8 cellular contexts compared by ENCODE assay signal in genomic region chr16:31876955-31877828, GRCh38. TPM values are rescaled to one million over a fixed set of nuclear protein-coding genes. Genes with fewer than 3 reads are reported as not detected.
DNase-seq lines count a peak whose midpoint lies in the region; ATAC-seq and TF ChIP-seq lines count a peak whose summit lies in the region.

No MANE protein-coding gene starts in this region.

- peak overlapping the region; percentile 95 for H3K4me3 Mint-ChIP-seq in central memory CD8-positive, alpha-beta T cell
- H3K4me3 Mint-ChIP-seq in nephron progenitor cell = peak overlapping the region; percentile 15

- H3K27me3 ChIP-seq in Panc1 (ENCODE audit: control insufficient read depth, insufficient read depth, low read length) = no peaks in the 10 kb centered on the region

- peaks cover 40% of the 10 kb centered on the region for H3K36me3 Mint-ChIP-seq in central memory CD8-positive, alpha-beta T cell (ENCODE audit: insufficient read depth)
- peaks cover 67% of the 10 kb centered on the region for H3K36me3 Mint-ChIP-seq in nephron progenitor cell (ENCODE audit: low read depth)

- ATAC-seq in HG02870 (IDR thresholded peaks at IDR 0.05; ENCODE audit: unreplicated experiment) (peak; percentile 60), Panc1 (peak; percentile 37), GM21367 (IDR thresholded peaks at IDR 0.05; ENCODE audit: unreplicated experiment) (no peak)
- peak; percentile 51 for ATAC-seq in central memory CD8-positive, alpha-beta T cell (replicated peaks; ENCODE audit: extremely low read depth, poor library complexity, severe bottlenecking)

- peaks cover 3% of the 10 kb centered on the region for H3K36me3 ChIP-seq in Panc1 (ENCODE audit: control insufficient read depth, insufficient read depth, low read length)

- H3K9me3 Mint-ChIP-seq in central memory CD8-positive, alpha-beta T cell = no peaks in the 10 kb centered on the region
- H3K9me3 Mint-ChIP-seq in nephron progenitor cell = peaks cover 48% of the 10 kb centered on the region

- peak; percentile 63 for DNase-seq in activated T-cell treated with anti-CD3 and anti-CD28 coated beads for 24 hours (ENCODE audit: low read depth)
- no peak for DNase-seq in activated T-cell treated with anti-CD3 and anti-CD28 coated beads, Interleukin-2, amount 50 U/mL, for 1 hour
- peak; percentile 58 for DNase-seq in Panc1 (ENCODE audit: low read depth, low spot score)
- peak in 1 of 2 donors; percentile 32 for DNase-seq in central memory CD8-positive, alpha-beta T cell (ENCODE audit: low spot score in 2 of 2)
- DNase-seq in nephron progenitor cell = no peak
- DNase-seq in KBM-7 = no peak

- H3K4me1 Mint-ChIP-seq in central memory CD8-positive, alpha-beta T cell = peaks cover 77% of the 10 kb centered on the region
- peaks cover 38% of the 10 kb centered on the region for H3K4me1 Mint-ChIP-seq in nephron progenitor cell

- no peak for TF ChIP-seq CTCF in Panc1 (IDR thresholded peaks at IDR 0.05)
- no peak for TF ChIP-seq CTCF in nephron progenitor cell (IDR thresholded peaks at IDR 0.05)

- H3K27ac Mint-ChIP-seq in central memory CD8-positive, alpha-beta T cell (ENCODE audit: low read depth) = peak overlapping the region; percentile 99
- peak overlapping the region; percentile 53 for H3K27ac Mint-ChIP-seq in nephron progenitor cell

- H3K27ac ChIP-seq in Panc1 (ENCODE audit: low read length) = peak overlapping the region; percentile 40

- intact Hi-C loops in Panc1 (cut with micrococcal nuclease; ENCODE audit: unreplicated experiment) = no loop called here

- BruUV-seq in Panc1 (replicated peaks; lab: Mats Ljungman, UMichigan) = no TSS peak

- H3K9me3 ChIP-seq in Panc1 (ENCODE audit: control insufficient read depth, insufficient read depth, low read depth, low read length) = peaks cover 49% of the 10 kb centered on the region; the same call in 1 of the 2 replicates

- CTCF ChIA-PET in Panc1 (lab: Charles Lee) = no interaction called here

- peaks cover 26% of the 10 kb centered on the region for H3K4me1 ChIP-seq in Panc1 (ENCODE audit: control insufficient read depth, insufficient read depth, low read length)

- H3K4me3 ChIP-seq in Panc1 (ENCODE audit: low read depth in 2 of 2, low read length in 2 of 2) = peak overlapping the region in 1 of 2 experiments; percentile 5; a peak in 1 of 4 replicates

- POLR2A ChIA-PET in Panc1 (lab: Charles Lee) = no interaction called here

- H3K27me3 Mint-ChIP-seq in central memory CD8-positive, alpha-beta T cell = no peaks in the 10 kb centered on the region
- H3K27me3 Mint-ChIP-seq in nephron progenitor cell (ENCODE audit: low read depth, poor library complexity) = no peaks in the 10 kb centered on the region

- in situ Hi-C loops in Panc1 (cut with HindIII; ENCODE audit: low pct_unique_long_range_greater_than_20kb, low sequenced_read_pairs) = no loop called here
- in situ Hi-C loops in KBM-7 (cut with MboI; ENCODE audit: low pct_unique_long_range_greater_than_20kb, low sequenced_read_pairs) = no loop called here

RNA-seq across cellular contexts. Expression of gene ZNF267, which starts 3.6 kb away (rescaled TPM):
- total RNA-seq in Panc1 (2021; ENCODE audit: unreplicated experiment) = 24.2 TPM
- polyA plus RNA-seq in Panc1 (2012; ENCODE audit: insufficient read length) = 4.0 TPM

Comparison
In these comparisons a context has a peak if more than half of its experiments do, and no peak if none do; other contexts are left out.
1. DNase-seq: peak in activated T-cell treated with anti-CD3 and anti-CD28 coated beads for 24 hours (single experiment) and Panc1 (single experiment); none in activated T-cell treated with anti-CD3 and anti-CD28 coated beads, Interleukin-2, amount 50 U/mL, for 1 hour (single experiment), nephron progenitor cell (single experiment) and KBM-7 (single experiment).